1 cellular context compared by ENCODE assay signal in the genomic region with DNA sequence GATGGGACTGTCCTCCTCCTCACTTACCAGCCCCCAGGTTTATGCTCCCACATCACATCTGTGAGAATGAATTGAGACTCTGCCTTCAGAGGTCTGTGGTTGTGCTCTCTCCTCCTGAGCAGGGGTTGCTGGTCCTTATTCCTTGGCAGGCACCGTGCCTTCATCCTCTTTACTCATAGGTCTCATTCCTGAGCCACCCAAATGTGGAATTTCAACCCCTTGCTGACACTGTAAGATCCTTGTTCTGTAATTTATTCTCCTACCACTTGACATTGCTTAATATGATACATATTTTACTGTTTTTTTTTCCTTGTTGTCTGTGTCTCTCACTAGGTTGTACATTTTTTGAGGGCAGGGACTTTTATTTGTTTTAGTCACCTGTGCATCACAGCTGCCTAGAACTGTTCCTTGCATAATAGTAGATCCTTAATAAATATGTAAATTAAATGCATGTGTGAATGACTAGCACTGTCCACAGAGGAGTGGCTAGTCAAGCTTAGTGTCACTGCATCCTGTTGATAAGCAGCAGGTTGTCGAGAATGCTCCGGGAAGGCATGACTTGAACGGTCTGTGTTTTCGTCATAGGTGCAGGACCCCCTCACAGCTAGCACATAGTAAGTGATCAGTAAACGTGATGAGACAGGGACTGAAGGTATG.
TF ChIP-seq lines count a peak whose summit lies in the region.

No MANE protein-coding gene starts in this region.

TF ChIP-seq in WTC11, 78 proteins besides CTCF, POLR2A, EP300 and RAD21 (continued from another document):
- TF ChIP-seq, protein P1, sequence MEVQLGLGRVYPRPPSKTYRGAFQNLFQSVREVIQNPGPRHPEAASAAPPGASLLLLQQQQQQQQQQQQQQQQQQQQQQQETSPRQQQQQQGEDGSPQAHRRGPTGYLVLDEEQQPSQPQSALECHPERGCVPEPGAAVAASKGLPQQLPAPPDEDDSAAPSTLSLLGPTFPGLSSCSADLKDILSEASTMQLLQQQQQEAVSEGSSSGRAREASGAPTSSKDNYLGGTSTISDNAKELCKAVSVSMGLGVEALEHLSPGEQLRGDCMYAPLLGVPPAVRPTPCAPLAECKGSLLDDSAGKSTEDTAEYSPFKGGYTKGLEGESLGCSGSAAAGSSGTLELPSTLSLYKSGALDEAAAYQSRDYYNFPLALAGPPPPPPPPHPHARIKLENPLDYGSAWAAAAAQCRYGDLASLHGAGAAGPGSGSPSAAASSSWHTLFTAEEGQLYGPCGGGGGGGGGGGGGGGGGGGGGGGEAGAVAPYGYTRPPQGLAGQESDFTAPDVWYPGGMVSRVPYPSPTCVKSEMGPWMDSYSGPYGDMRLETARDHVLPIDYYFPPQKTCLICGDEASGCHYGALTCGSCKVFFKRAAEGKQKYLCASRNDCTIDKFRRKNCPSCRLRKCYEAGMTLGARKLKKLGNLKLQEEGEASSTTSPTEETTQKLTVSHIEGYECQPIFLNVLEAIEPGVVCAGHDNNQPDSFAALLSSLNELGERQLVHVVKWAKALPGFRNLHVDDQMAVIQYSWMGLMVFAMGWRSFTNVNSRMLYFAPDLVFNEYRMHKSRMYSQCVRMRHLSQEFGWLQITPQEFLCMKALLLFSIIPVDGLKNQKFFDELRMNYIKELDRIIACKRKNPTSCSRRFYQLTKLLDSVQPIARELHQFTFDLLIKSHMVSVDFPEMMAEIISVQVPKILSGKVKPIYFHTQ (CRISPR knock-in tag; IDR thresholded peaks at IDR 0.05), result no peak
- TF ChIP-seq CREM (CRISPR knock-in tag; IDR thresholded peaks at IDR 0.05), result no peak
- TF ChIP-seq MYBL2 (CRISPR knock-in tag; IDR thresholded peaks at IDR 0.05), result no peak
- TF ChIP-seq, protein P2, sequence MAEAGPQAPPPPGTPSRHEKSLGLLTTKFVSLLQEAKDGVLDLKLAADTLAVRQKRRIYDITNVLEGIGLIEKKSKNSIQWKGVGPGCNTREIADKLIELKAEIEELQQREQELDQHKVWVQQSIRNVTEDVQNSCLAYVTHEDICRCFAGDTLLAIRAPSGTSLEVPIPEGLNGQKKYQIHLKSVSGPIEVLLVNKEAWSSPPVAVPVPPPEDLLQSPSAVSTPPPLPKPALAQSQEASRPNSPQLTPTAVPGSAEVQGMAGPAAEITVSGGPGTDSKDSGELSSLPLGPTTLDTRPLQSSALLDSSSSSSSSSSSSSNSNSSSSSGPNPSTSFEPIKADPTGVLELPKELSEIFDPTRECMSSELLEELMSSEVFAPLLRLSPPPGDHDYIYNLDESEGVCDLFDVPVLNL (CRISPR knock-in tag; IDR thresholded peaks at IDR 0.05; ENCODE audit: borderline replicate concordance, low read depth), result no peak
- TF ChIP-seq ZSCAN18 (CRISPR knock-in tag; IDR thresholded peaks at IDR 0.05), result no peak
- no peak for TF ChIP-seq KAT7 (CRISPR knock-in tag; IDR thresholded peaks at IDR 0.05; ENCODE audit: borderline replicate concordance)
- TF ChIP-seq ZBTB21 (CRISPR knock-in tag; IDR thresholded peaks at IDR 0.05; ENCODE audit: borderline replicate concordance), result no peak
